Comparison of ENCODE assay signal across 9 cellular contexts in the genomic region with DNA sequence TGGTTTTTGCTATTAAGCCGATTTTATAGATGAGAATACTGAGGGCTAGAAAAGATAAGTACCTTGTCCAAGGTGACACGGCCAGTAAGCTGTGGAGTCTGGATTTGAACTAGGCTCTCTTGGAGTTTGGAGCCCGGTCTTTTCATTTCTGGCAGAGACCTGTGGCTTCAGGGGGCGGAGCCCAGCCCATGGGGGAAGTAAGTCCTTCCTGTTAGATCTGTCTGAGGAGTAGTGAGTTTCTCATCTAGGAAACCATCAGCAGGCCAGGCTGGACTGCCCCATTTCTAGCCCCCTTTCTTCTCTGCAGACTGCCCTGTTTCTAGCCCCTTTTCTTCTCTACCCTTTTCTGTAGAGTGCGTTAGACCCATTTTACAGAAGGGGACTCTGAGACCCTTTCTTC. TPM values are rescaled to one million over a fixed set of nuclear protein-coding genes. Genes with fewer than 3 reads are reported as not detected.
DNase-seq lines count a peak whose midpoint lies in the region; ATAC-seq and TF ChIP-seq lines count a peak whose summit lies in the region.
"Had no signal": no experiment of that assay in that cellular context is flagged by ENCODE, and none has a peak within 500 bp of the region (broad histone marks: within the 10 kb centered on the region; RNA-seq: fewer than 3 reads in every experiment).

No MANE protein-coding gene starts in this region.

- H3K4me3 ChIP-seq in GM12864 (ENCODE audit: low read depth, low read length) (peak overlapping the region; percentile 43), mesendoderm (ENCODE audit: low read length) (no peak overlapping the region)

- no peak overlapping the region for H3K4ac ChIP-seq in mesendoderm (ENCODE audit: low read depth, low read length)

- DNase-seq in GM12864 (ENCODE audit: low read depth) (no peak), mesendoderm (no peak), NCI-H2227 treated with DMSO at 0.1 percent for 48 hours (lab: John Stamatoyannopoulos, UW) (no peak), NCI-H2081 (lab: John Stamatoyannopoulos, UW) (no peak)
- DNase-seq in stimulated activated CD4-positive, alpha-beta T cell treated with anti-CD3 and anti-CD28 coated beads, Interleukin-15, amount 100 ng/mL, for 24 hours, result no peak

- no peak overlapping the region for H3K9ac ChIP-seq in mesendoderm (ENCODE audit: low read length)

- H3K18ac ChIP-seq in mesendoderm (ENCODE audit: low read length), result no peak overlapping the region

- ATAC-seq in HG03103 (IDR thresholded peaks at IDR 0.05; ENCODE audit: low read depth, unreplicated experiment), result peak; percentile 38
- peak; percentile 9 for ATAC-seq in activated T-helper 17 cell treated with anti-CD3 and anti-CD28 coated beads, Interleukin-2, amount 50 U/mL, for 72 hours (replicated peaks)
- no peak for ATAC-seq in GM18519 (IDR thresholded peaks at IDR 0.05; ENCODE audit: low FRiP score, unreplicated experiment)

- H3K36me3 ChIP-seq in mesendoderm (ENCODE audit: control insufficient read depth, insufficient read depth, low read length), result no peaks in the 10 kb centered on the region
- H3K36me3 ChIP-seq: cardiac muscle cell had no signal

- H3K79me2 ChIP-seq in mesendoderm (ENCODE audit: control insufficient read depth, insufficient read depth, low read length), result no peaks in the 10 kb centered on the region

- no peak overlapping the region for H3K23ac ChIP-seq in mesendoderm (ENCODE audit: low read length)

- H3K4me3 Mint-ChIP-seq in activated T-helper 17 cell treated with anti-CD3 and anti-CD28 coated beads, Interleukin-2, amount 50 U/mL, for 72 hours, result peak overlapping the region; percentile 58

- peaks cover 20% of the 10 kb centered on the region for H3K27me3 Mint-ChIP-seq in activated T-helper 17 cell treated with anti-CD3 and anti-CD28 coated beads, Interleukin-2, amount 50 U/mL, for 72 hours

- H2AK5ac ChIP-seq in mesendoderm (ENCODE audit: low read length), result no peak overlapping the region

- no peaks in the 10 kb centered on the region for H3K9me3 Mint-ChIP-seq in activated T-helper 17 cell treated with anti-CD3 and anti-CD28 coated beads, Interleukin-2, amount 50 U/mL, for 72 hours

- H4K8ac ChIP-seq in mesendoderm (ENCODE audit: low read depth, low read length), result no peak overlapping the region

- no peak overlapping the region for H4K5ac ChIP-seq in mesendoderm (ENCODE audit: low read length)

- peak overlapping the region; percentile 84 for H3K4me2 ChIP-seq in mesendoderm (ENCODE audit: low read length)

- no peaks in the 10 kb centered on the region for H3K79me1 ChIP-seq in mesendoderm (ENCODE audit: low read length)

- H2BK5ac ChIP-seq in mesendoderm (ENCODE audit: low read length), result no peak overlapping the region

- H2BK120ac ChIP-seq in mesendoderm (ENCODE audit: low read depth, low read length), result no peak overlapping the region

- H3K36me3 Mint-ChIP-seq in activated T-helper 17 cell treated with anti-CD3 and anti-CD28 coated beads, Interleukin-2, amount 50 U/mL, for 72 hours (ENCODE audit: low read depth), result no peaks in the 10 kb centered on the region

- H3K4me1 Mint-ChIP-seq in activated T-helper 17 cell treated with anti-CD3 and anti-CD28 coated beads, Interleukin-2, amount 50 U/mL, for 72 hours, result peaks cover 3% of the 10 kb centered on the region

- TF ChIP-seq CTCF in GM12864 (IDR thresholded peaks at IDR 0.05; ENCODE audit: low read depth, low read length, missing control alignments), result no peak

- H3K27ac ChIP-seq in mesendoderm (ENCODE audit: low read depth, low read length), result no peak overlapping the region
- H3K27ac ChIP-seq: cardiac muscle cell had no signal

- H3K56ac ChIP-seq in mesendoderm (ENCODE audit: low read length), result no peak overlapping the region

- H3K4me1 ChIP-seq in mesendoderm (ENCODE audit: control insufficient read depth, low read depth, low read length), result peaks cover 3% of the 10 kb centered on the region

- H3K27me3 ChIP-seq in mesendoderm (ENCODE audit: insufficient read depth, low read length, poor library complexity), result peaks cover 10% of the 10 kb centered on the region

- no CpG with 5 or more reads among the region's 5 CpGs for WGBS in mesendoderm (ENCODE audit: extremely low coverage, insufficient coverage, low lambda C conversion rate)

- H2BK15ac ChIP-seq in mesendoderm (replicated peaks; ENCODE audit: low read depth), result no peak overlapping the region

- no peak overlapping the region for H3K27ac Mint-ChIP-seq in activated T-helper 17 cell treated with anti-CD3 and anti-CD28 coated beads, Interleukin-2, amount 50 U/mL, for 72 hours

RNA-seq across cellular contexts. Expression of a gene that starts 0.5 kb away (rescaled TPM):
- under 1 TPM; 0.13 to 0.37 TPM for total RNA-seq in activated T-helper 17 cell treated with anti-CD3 and anti-CD28 coated beads, Interleukin-2, amount 50 U/mL, for 72 hours
- 0.07 TPM for polyA plus RNA-seq in mesendoderm (2013, experiment 1 of 2)
- 0.10 TPM for polyA plus RNA-seq in mesendoderm (2013, experiment 2 of 2)
- polyA plus RNA-seq: cardiac muscle cell had no signal
